26 cellular contexts compared by ENCODE assay signal in genomic region chr3:14926592-14926991, GRCh38.
"Had no signal": no experiment of that assay in that cellular context is flagged by ENCODE, and none has a peak within 500 bp of the region (broad histone marks: within the 10 kb centered on the region; RNA-seq: fewer than 3 reads in every experiment).

No MANE protein-coding gene starts in this region.

- H3K27me3 ChIP-seq: brain microvascular endothelial cell, dorsolateral prefrontal cortex had no signal

- H3K4me3 ChIP-seq: coronary artery, dorsolateral prefrontal cortex had no signal

- ATAC-seq: activated CD4-positive, alpha-beta T cell treated with anti-CD3 and anti-CD28 coated beads for 36 hours; activated CD8-positive, alpha-beta T cell treated with anti-CD3 and anti-CD28 coated beads, Interleukin-2, amount 10 ng/mL, durations not matched to agents 7 days and 5 days; T-helper 17 cell had no signal

- H3K27ac ChIP-seq: brain microvascular endothelial cell, coronary artery, dorsolateral prefrontal cortex had no signal

- H3K36me3 ChIP-seq: brain microvascular endothelial cell had no signal

- FAIRE-seq: astrocyte, bronchial epithelial cell, frontal cortex had no signal

- DNase-seq: activated CD4-positive, alpha-beta memory T cell treated with anti-CD3 and anti-CD28 coated beads for 36 hours; activated CD4-positive, alpha-beta T cell treated with anti-CD3 and anti-CD28 coated beads for 36 hours; activated CD4-positive, alpha-beta T cell treated with anti-CD3 and anti-CD28 coated beads, Interleukin-2, amount 10 ng/mL, durations not matched to agents 24 days and 14 days; activated CD4-positive, CD25-positive, alpha-beta regulatory T cell; activated CD4-positive, CD25-positive, alpha-beta regulatory T cell treated with anti-CD3 and anti-CD28 coated beads, Interleukin-2, amount 50 U/mL, for 72 hours; activated CD8-positive, alpha-beta memory T cell treated with anti-CD3 and anti-CD28 coated beads, Interleukin-2, amount 10 ng/mL, durations not matched to agents 7 days and 5 days; activated CD8-positive, alpha-beta memory T cell treated with anti-CD3 and anti-CD28 coated beads, Interleukin-2, amount 50 U/mL, for 4 hours; activated CD8-positive, alpha-beta T cell treated with anti-CD3 and anti-CD28 coated beads, Interleukin-2, amount 10 ng/mL, durations not matched to agents 7 days and 5 days; activated gamma-delta T cell treated with Interleukin-2 at 50 U/mL for 16 hours; activated naive CD4-positive, alpha-beta T cell treated with anti-CD3 and anti-CD28 coated beads, Interleukin-2, amount 50 U/mL, for 16 hours; activated naive CD4-positive, alpha-beta T cell treated with Interleukin-2 at 50 U/mL for 16 hours; activated T-cell treated with anti-CD3 and anti-CD28 coated beads, Interleukin-2, amount 50 U/mL, for 1 hour; activated T-cell treated with anti-CD3 and anti-CD28 coated beads, Interleukin-2, amount 50 U/mL, for 48 hours; amniotic stem cell; anterior cingulate cortex; brain microvascular endothelial cell; dorsolateral prefrontal cortex; effector memory CD4-positive, alpha-beta T cell; foreskin fibroblast; T-helper 1 cell; T-helper 17 cell; T1000 had no signal
